In genomic region chr11:73393479-73394415, GRCh38 we compare ENCODE assay signal across 8 cellular contexts. TPM values are rescaled to one million over a fixed set of nuclear protein-coding genes. Genes with fewer than 3 reads are reported as not detected.
DNase-seq lines count a peak whose midpoint lies in the region; ATAC-seq and TF ChIP-seq lines count a peak whose summit lies in the region.

No MANE protein-coding gene starts in this region.

- CTCF ChIA-PET in CD4-positive, alpha-beta T cell (lab: Charles Lee): interaction anchor here (1.0 to 1.9 kb wide), 5 partner anchors 13 to 43 kb away, joined by 3 to 67 read pairs (median 4); no protein-coding TSS in a partner anchor

- H3K27ac ChIP-seq in CD4-positive, alpha-beta T cell (ENCODE audit: low read depth, low read length): no peak overlapping the region

- no peaks in the 10 kb centered on the region for H3K9me3 Mint-ChIP-seq in CD4-positive, alpha-beta T cell
- H3K9me3 Mint-ChIP-seq in endothelial cell (ENCODE audit: unreplicated experiment): no peaks in the 10 kb centered on the region

- peak; percentile 77 for ATAC-seq in CD4-positive, alpha-beta T cell (ENCODE audit: poor library complexity)
- ATAC-seq in mucosa of descending colon: peak; percentile 82
- ATAC-seq in GM21515 (IDR thresholded peaks at IDR 0.05; ENCODE audit: unreplicated experiment): no peak

- H3K9me3 ChIP-seq in CD4-positive, alpha-beta T cell (ENCODE audit: control insufficient read depth, low read length): no peaks in the 10 kb centered on the region
- no peaks in the 10 kb centered on the region for H3K9me3 ChIP-seq in mucosa of descending colon

- H3K36me3 ChIP-seq in mucosa of descending colon (ENCODE audit: low read depth): no peaks in the 10 kb centered on the region

- H3K27me3 ChIP-seq in CD4-positive, alpha-beta T cell (ENCODE audit: control insufficient read depth, insufficient read depth, low read length): no peaks in the 10 kb centered on the region

- H3K27ac Mint-ChIP-seq in CD4-positive, alpha-beta T cell: peak overlapping the region; percentile 73
- H3K27ac Mint-ChIP-seq in endothelial cell (ENCODE audit: unreplicated experiment): peak overlapping the region; percentile 82

- peak; percentile 52 to 71 (median 60) for DNase-seq in CD4-positive, alpha-beta T cell
- DNase-seq in HFF-Myc (ENCODE audit: extremely low read depth, low read depth) (peak; percentile 66), NCI-H82 treated with DMSO at 0.1 percent for 48 hours (lab: John Stamatoyannopoulos, UW; ENCODE audit: unreplicated experiment) (peak; percentile 40), endothelial cell (ENCODE audit: low spot score) (peak; percentile 81), mucosa of descending colon (peak; percentile 42 to 90 (median 81))
- peak; percentile 84 for DNase-seq in activated CD8-positive, alpha-beta memory T cell treated with anti-CD3 and anti-CD28 coated beads for 24 hours
- DNase-seq in stimulated activated CD8-positive, alpha-beta memory T cell treated with anti-CD3 and anti-CD28 coated beads, Interleukin-7, amount 100 ng/mL, for 1 hour (ENCODE audit: low read depth in 2 of 2): peak; percentile 31 to 34

- H3K4me3 ChIP-seq in HFF-Myc (replicated peaks; ENCODE audit: low read depth, low read length) (no peak overlapping the region), mucosa of descending colon (no peak overlapping the region)

- POLR2A ChIA-PET in CD4-positive, alpha-beta T cell (lab: Charles Lee): interaction anchor here (0.9 to 1.5 kb wide), 5 partner anchors 9 to 43 kb away, joined by 3 to 8 read pairs (median 4); no protein-coding TSS in a partner anchor

- H3K4me3 Mint-ChIP-seq in CD4-positive, alpha-beta T cell: peak overlapping the region; percentile 30
- H3K4me3 Mint-ChIP-seq in endothelial cell (ENCODE audit: unreplicated experiment): no peak overlapping the region

- H3K27me3 Mint-ChIP-seq in CD4-positive, alpha-beta T cell: no peaks in the 10 kb centered on the region
- peaks cover 20% of the 10 kb centered on the region for H3K27me3 Mint-ChIP-seq in endothelial cell (ENCODE audit: unreplicated experiment)

- no peaks in the 10 kb centered on the region for H3K4me1 ChIP-seq in mucosa of descending colon (ENCODE audit: low read depth)

- peak; percentile 77 for TF ChIP-seq CTCF in CD4-positive, alpha-beta T cell (IDR thresholded peaks at IDR 0.05)
- TF ChIP-seq CTCF in HFF-Myc (IDR thresholded peaks at IDR 0.05; ENCODE audit: low read depth, low read length, missing control alignments) (peak; percentile 87), endothelial cell (IDR thresholded peaks at IDR 0.05; ENCODE audit: unreplicated experiment) (peak; percentile 57), mucosa of descending colon (IDR thresholded peaks at IDR 0.05) (peak; percentile 45)

- peaks cover 4% of the 10 kb centered on the region for H3K4me1 Mint-ChIP-seq in CD4-positive, alpha-beta T cell (ENCODE audit: low read depth)
- H3K4me1 Mint-ChIP-seq in endothelial cell (ENCODE audit: unreplicated experiment): peaks cover 15% of the 10 kb centered on the region

- peaks cover 49% of the 10 kb centered on the region for H3K36me3 Mint-ChIP-seq in CD4-positive, alpha-beta T cell (ENCODE audit: low read depth)
- H3K36me3 Mint-ChIP-seq in endothelial cell (ENCODE audit: low read depth, unreplicated experiment): peaks cover 7% of the 10 kb centered on the region

- intact Hi-C loops in CD4-positive, alpha-beta T cell (cut with DNase I, micrococcal nuclease): loop anchor here (1.0 to 10.0 kb wide), 4 partner anchors 17 to 89 kb away; partner anchors contain the start of genes ARHGEF17 (in 2 of the 2) and RELT (in 1 of the 2)
- intact Hi-C loops in mucosa of descending colon (cut with DNase I, micrococcal nuclease): no loop called here

RNA-seq across cellular contexts. Expression of gene RELT, which starts 17.5 kb away (rescaled TPM):
- 100 to 1,000 TPM; 107 to 114 TPM for total RNA-seq in CD4-positive, alpha-beta T cell
- total RNA-seq in endothelial cell (ENCODE audit: unreplicated experiment): 15.2 TPM
- 1 to 10 TPM; 2.3 to 4.7 (median 4.4) TPM for total RNA-seq in mucosa of descending colon

Comparison
In these comparisons a context has a peak if more than half of its experiments do, and no peak if none do; other contexts are left out.
1. DNase-seq: peak in every context shown above with its lines; median percentile 84 in activated CD8-positive, alpha-beta memory T cell treated with anti-CD3 and anti-CD28 coated beads for 24 hours; 81 in endothelial cell; 81 in mucosa of descending colon; 66 in HFF-Myc; 60 in CD4-positive, alpha-beta T cell; 40 in NCI-H82 treated with DMSO at 0.1 percent for 48 hours; 32 in stimulated activated CD8-positive, alpha-beta memory T cell treated with anti-CD3 and anti-CD28 coated beads, Interleukin-7, amount 100 ng/mL, for 1 hour.
2. intact Hi-C loops: an anchor here in CD4-positive, alpha-beta T cell (1.0 to 10.0 kb wide); none called in mucosa of descending colon.